38 cellular contexts compared by ENCODE assay signal in the genomic region with DNA sequence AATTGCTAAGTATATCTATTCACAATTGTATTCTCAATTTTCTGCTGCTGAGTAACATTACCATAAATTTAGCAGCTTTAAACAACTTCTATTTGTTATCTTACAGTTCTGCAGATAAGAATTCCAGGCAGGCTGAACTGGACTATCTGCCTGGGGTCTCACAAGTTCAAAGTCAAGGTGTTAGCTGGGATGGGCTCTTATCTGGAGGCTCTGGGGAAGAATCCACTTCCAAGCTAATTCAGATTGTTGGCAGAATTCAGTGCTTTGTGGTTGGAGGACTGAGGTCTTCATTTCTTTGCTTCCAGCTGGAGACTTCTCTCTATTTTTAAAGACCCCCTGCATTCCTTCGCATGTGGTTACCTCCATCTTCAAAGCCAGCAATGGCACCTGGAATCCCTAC.
"Had no signal": no experiment of that assay in that cellular context is flagged by ENCODE, and none has a peak within 500 bp of the region (broad histone marks: within the 10 kb centered on the region; RNA-seq: fewer than 3 reads in every experiment).

No MANE protein-coding gene starts in this region.

- H3K27me3 ChIP-seq: adrenal gland, ascending aorta, body of pancreas, brain microvascular endothelial cell, breast epithelium, cardiac muscle cell had no signal

- H3K27me3 Mint-ChIP-seq: activated naive CD4-positive, alpha-beta T cell treated with anti-CD3 and anti-CD28 coated beads, Interleukin-2, amount 10 ng/mL, durations not matched to agents 7 days and 5 days; activated naive CD4-positive, alpha-beta T cell treated with anti-CD3 and anti-CD28 coated beads, Interleukin-2, amount 50 U/mL, for 24 hours; activated naive CD8-positive, alpha-beta T cell; activated naive CD8-positive, alpha-beta T cell treated with anti-CD3 and anti-CD28 coated beads for 36 hours; activated naive CD8-positive, alpha-beta T cell treated with anti-CD3 and anti-CD28 coated beads, Interleukin-2, amount 10 ng/mL, durations not matched to agents 7 days and 5 days; activated naive CD8-positive, alpha-beta T cell treated with anti-CD3 and anti-CD28 coated beads, Interleukin-2, amount 50 U/mL, for 24 hours; activated T-cell treated with anti-CD3 and anti-CD28 coated beads, Interleukin-2, amount 50 U/mL, for 24 hours; activated T-helper 17 cell treated with anti-CD3 and anti-CD28 coated beads, Interleukin-2, amount 50 U/mL, for 72 hours; brain; central memory CD8-positive, alpha-beta T cell had no signal

- H3K27ac ChIP-seq: adrenal gland, ascending aorta, body of pancreas, brain microvascular endothelial cell, breast epithelium, cardiac muscle cell had no signal

- H3K9me3 ChIP-seq: adrenal gland, ascending aorta, body of pancreas had no signal

- H3K9me3 Mint-ChIP-seq: activated naive CD4-positive, alpha-beta T cell treated with anti-CD3 and anti-CD28 coated beads, Interleukin-2, amount 50 U/mL, for 24 hours had no signal

- H3K4me3 ChIP-seq: adrenal gland, ascending aorta, body of pancreas, breast epithelium, cardiac muscle cell had no signal

- H3K4me3 Mint-ChIP-seq: activated naive CD4-positive, alpha-beta T cell treated with anti-CD3 and anti-CD28 coated beads for 36 hours; activated naive CD4-positive, alpha-beta T cell treated with anti-CD3 and anti-CD28 coated beads, Interleukin-2, amount 10 ng/mL, durations not matched to agents 7 days and 5 days; activated naive CD4-positive, alpha-beta T cell treated with anti-CD3 and anti-CD28 coated beads, Interleukin-2, amount 50 U/mL, for 24 hours; activated naive CD8-positive, alpha-beta T cell; activated naive CD8-positive, alpha-beta T cell treated with anti-CD3 and anti-CD28 coated beads for 36 hours; activated naive CD8-positive, alpha-beta T cell treated with anti-CD3 and anti-CD28 coated beads, Interleukin-2, amount 10 ng/mL, durations not matched to agents 7 days and 5 days; activated naive CD8-positive, alpha-beta T cell treated with anti-CD3 and anti-CD28 coated beads, Interleukin-2, amount 50 U/mL, for 24 hours; activated T-cell treated with anti-CD3 and anti-CD28 coated beads, Interleukin-2, amount 50 U/mL, for 24 hours; activated T-cell treated with anti-CD3 and anti-CD28 coated beads, Interleukin-2, amount 50 U/mL, for 4 hours; activated T-cell treated with anti-CD3 and anti-CD28 coated beads, Interleukin-2, amount 50 U/mL, for 72 hours; activated T-helper 1 cell treated with anti-CD3 and anti-CD28 coated beads, Interleukin-12 subunit alpha, Interleukin-12 subunit beta, Interleukin-2, Interleukin-4 antibody, amounts not matched to agents 30 ng/mL and 10 ng/mL and 1 ng/mL, durations not matched to agents 14 hours and 24 hours and 36 hours; activated T-helper 17 cell treated with anti-CD3 and anti-CD28 coated beads, Interleukin-2, amount 50 U/mL, for 72 hours; brain; central memory CD8-positive, alpha-beta T cell had no signal

- H3K4me1 Mint-ChIP-seq: activated naive CD4-positive, alpha-beta T cell treated with anti-CD3 and anti-CD28 coated beads, Interleukin-2, amount 10 ng/mL, durations not matched to agents 7 days and 5 days; activated naive CD4-positive, alpha-beta T cell treated with anti-CD3 and anti-CD28 coated beads, Interleukin-2, amount 50 U/mL, for 24 hours; activated naive CD8-positive, alpha-beta T cell treated with anti-CD3 and anti-CD28 coated beads for 36 hours; activated naive CD8-positive, alpha-beta T cell treated with anti-CD3 and anti-CD28 coated beads, Interleukin-2, amount 10 ng/mL, durations not matched to agents 7 days and 5 days; activated naive CD8-positive, alpha-beta T cell treated with anti-CD3 and anti-CD28 coated beads, Interleukin-2, amount 50 U/mL, for 24 hours; activated T-helper 17 cell treated with anti-CD3 and anti-CD28 coated beads, Interleukin-2, amount 50 U/mL, for 72 hours; brain; central memory CD8-positive, alpha-beta T cell had no signal

- DNase-seq: activated effector memory CD4-positive, alpha-beta T cell treated with anti-CD3 and anti-CD28 coated beads, Interleukin-2, amount 50 U/mL, for 16 hours; activated effector memory CD4-positive, alpha-beta T cell treated with Interleukin-2 at 50 U/mL for 16 hours; activated gamma-delta T cell; activated gamma-delta T cell treated with Interleukin-2 at 50 U/mL for 16 hours; activated naive CD4-positive, alpha-beta T cell; activated naive CD4-positive, alpha-beta T cell treated with anti-CD3 and anti-CD28 coated beads for 36 hours; activated naive CD4-positive, alpha-beta T cell treated with anti-CD3 and anti-CD28 coated beads, Interleukin-2, amount 10 ng/mL, durations not matched to agents 7 days and 5 days; activated naive CD4-positive, alpha-beta T cell treated with anti-CD3 and anti-CD28 coated beads, Interleukin-2, amount 50 U/mL, for 16 hours; activated naive CD4-positive, alpha-beta T cell treated with Interleukin-2 at 50 U/mL for 16 hours; activated naive CD8-positive, alpha-beta T cell treated with anti-CD3 and anti-CD28 coated beads for 36 hours; activated naive CD8-positive, alpha-beta T cell treated with anti-CD3 and anti-CD28 coated beads, Interleukin-2, amount 10 ng/mL, durations not matched to agents 7 days and 5 days; activated naive CD8-positive, alpha-beta T cell treated with anti-CD3 and anti-CD28 coated beads, Interleukin-2, amount 50 U/mL, for 24 hours; activated T-cell treated with anti-CD3 and anti-CD28 coated beads, Interleukin-2, amount 50 U/mL, for 1 hour; activated T-cell treated with anti-CD3 and anti-CD28 coated beads, Interleukin-2, amount 50 U/mL, for 24 hours; activated T-cell treated with anti-CD3 and anti-CD28 coated beads, Interleukin-2, amount 50 U/mL, for 4 hours; activated T-cell treated with anti-CD3 and anti-CD28 coated beads, Interleukin-2, amount 50 U/mL, for 48 hours; activated T-cell treated with anti-CD3 and anti-CD28 coated beads, Interleukin-2, amount 50 U/mL, for 72 hours; adrenal gland; amniotic stem cell; amygdala; anterior cingulate cortex; aorta; body of pancreas; brain microvascular endothelial cell; caudate nucleus; central memory CD4-positive, alpha-beta T cell; cerebellar nuclear complex had no signal

- H3K36me3 ChIP-seq: adrenal gland, ascending aorta, brain microvascular endothelial cell, breast epithelium, cardiac muscle cell had no signal

- H3K27ac Mint-ChIP-seq: activated naive CD4-positive, alpha-beta T cell treated with anti-CD3 and anti-CD28 coated beads for 36 hours; activated naive CD4-positive, alpha-beta T cell treated with anti-CD3 and anti-CD28 coated beads, Interleukin-2, amount 10 ng/mL, durations not matched to agents 7 days and 5 days; activated naive CD4-positive, alpha-beta T cell treated with anti-CD3 and anti-CD28 coated beads, Interleukin-2, amount 50 U/mL, for 24 hours; activated naive CD4-positive, alpha-beta T cell treated with anti-CD3 and anti-CD28 coated beads, Interleukin-2, amount 50 U/mL, for 72 hours; activated naive CD8-positive, alpha-beta T cell; activated naive CD8-positive, alpha-beta T cell treated with anti-CD3 and anti-CD28 coated beads for 36 hours; activated naive CD8-positive, alpha-beta T cell treated with anti-CD3 and anti-CD28 coated beads, Interleukin-2, amount 10 ng/mL, durations not matched to agents 7 days and 5 days; activated naive CD8-positive, alpha-beta T cell treated with anti-CD3 and anti-CD28 coated beads, Interleukin-2, amount 50 U/mL, for 24 hours; activated T-cell treated with anti-CD3 and anti-CD28 coated beads, Interleukin-2, amount 50 U/mL, for 24 hours; activated T-cell treated with anti-CD3 and anti-CD28 coated beads, Interleukin-2, amount 50 U/mL, for 72 hours; activated T-helper 1 cell treated with anti-CD3 and anti-CD28 coated beads, Interleukin-12 subunit alpha, Interleukin-12 subunit beta, Interleukin-2, Interleukin-4 antibody, amounts not matched to agents 30 ng/mL and 10 ng/mL and 1 ng/mL, durations not matched to agents 14 hours and 24 hours and 36 hours; activated T-helper 17 cell treated with anti-CD3 and anti-CD28 coated beads, Interleukin-2, amount 50 U/mL, for 72 hours; activated T-helper 2 cell treated with anti-CD3 and anti-CD28 coated beads, Interferon-gamma antibody, Interleukin-2, Interleukin-4, amounts not matched to agents 10 μg/mL and 5 μg/mL and 100 μg/mL, durations not matched to agents 14 hours and 24 hours and 36 hours; brain had no signal

- H3K36me3 Mint-ChIP-seq: activated naive CD4-positive, alpha-beta T cell treated with anti-CD3 and anti-CD28 coated beads, Interleukin-2, amount 10 ng/mL, durations not matched to agents 7 days and 5 days; activated naive CD4-positive, alpha-beta T cell treated with anti-CD3 and anti-CD28 coated beads, Interleukin-2, amount 50 U/mL, for 24 hours; activated naive CD4-positive, alpha-beta T cell treated with anti-CD3 and anti-CD28 coated beads, Interleukin-2, amount 50 U/mL, for 72 hours; activated naive CD8-positive, alpha-beta T cell; activated naive CD8-positive, alpha-beta T cell treated with anti-CD3 and anti-CD28 coated beads for 36 hours; activated naive CD8-positive, alpha-beta T cell treated with anti-CD3 and anti-CD28 coated beads, Interleukin-2, amount 10 ng/mL, durations not matched to agents 7 days and 5 days; brain had no signal

- H3K4me1 ChIP-seq: adrenal gland, ascending aorta, body of pancreas, breast epithelium had no signal

- ATAC-seq: activated naive CD4-positive, alpha-beta T cell treated with anti-CD3 and anti-CD28 coated beads, Interleukin-2, amount 50 U/mL, for 72 hours; activated naive CD8-positive, alpha-beta T cell treated with anti-CD3 and anti-CD28 coated beads, Interleukin-2, amount 50 U/mL, for 24 hours; activated T-cell treated with anti-CD3 and anti-CD28 coated beads, Interleukin-2, amount 50 U/mL, for 4 hours; activated T-cell treated with anti-CD3 and anti-CD28 coated beads, Interleukin-2, amount 50 U/mL, for 72 hours; activated T-helper 17 cell treated with anti-CD3 and anti-CD28 coated beads, Interleukin-2, amount 50 U/mL, for 72 hours; body of pancreas had no signal
